1 cellular context compared by ENCODE assay signal in the genomic region with DNA sequence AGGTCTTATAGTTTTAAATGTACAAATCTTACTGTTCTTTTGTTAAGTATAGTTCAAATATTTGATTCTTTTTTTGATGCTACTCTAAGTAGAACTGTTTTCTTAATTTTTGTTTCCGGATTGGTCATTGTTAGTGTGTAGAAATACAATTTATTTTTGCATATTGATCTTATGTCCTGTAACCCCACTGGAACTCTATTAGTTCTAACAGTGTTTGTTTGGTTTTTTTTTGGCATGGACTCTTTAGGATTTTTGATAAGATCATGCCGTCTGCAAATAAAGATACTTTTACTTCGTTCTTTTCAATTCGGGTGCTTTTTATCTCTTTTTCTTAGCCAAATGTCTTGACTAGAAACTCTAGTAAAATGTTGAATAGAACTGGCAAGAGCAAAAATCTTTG.
TF ChIP-seq lines count a peak whose summit lies in the region.

No MANE protein-coding gene starts in this region.

TF ChIP-seq in HepG2, 621 proteins besides CTCF, POLR2A, EP300 and RAD21 (continued from another document):
- no peak for TF ChIP-seq MAZ (IDR thresholded peaks at IDR 0.05; ENCODE audit: borderline replicate concordance, low read depth, low read length)
- no peak for TF ChIP-seq MAZ (CRISPR knock-in tag; IDR thresholded peaks at IDR 0.05; ENCODE audit: low read depth)
- TF ChIP-seq, protein P1, sequence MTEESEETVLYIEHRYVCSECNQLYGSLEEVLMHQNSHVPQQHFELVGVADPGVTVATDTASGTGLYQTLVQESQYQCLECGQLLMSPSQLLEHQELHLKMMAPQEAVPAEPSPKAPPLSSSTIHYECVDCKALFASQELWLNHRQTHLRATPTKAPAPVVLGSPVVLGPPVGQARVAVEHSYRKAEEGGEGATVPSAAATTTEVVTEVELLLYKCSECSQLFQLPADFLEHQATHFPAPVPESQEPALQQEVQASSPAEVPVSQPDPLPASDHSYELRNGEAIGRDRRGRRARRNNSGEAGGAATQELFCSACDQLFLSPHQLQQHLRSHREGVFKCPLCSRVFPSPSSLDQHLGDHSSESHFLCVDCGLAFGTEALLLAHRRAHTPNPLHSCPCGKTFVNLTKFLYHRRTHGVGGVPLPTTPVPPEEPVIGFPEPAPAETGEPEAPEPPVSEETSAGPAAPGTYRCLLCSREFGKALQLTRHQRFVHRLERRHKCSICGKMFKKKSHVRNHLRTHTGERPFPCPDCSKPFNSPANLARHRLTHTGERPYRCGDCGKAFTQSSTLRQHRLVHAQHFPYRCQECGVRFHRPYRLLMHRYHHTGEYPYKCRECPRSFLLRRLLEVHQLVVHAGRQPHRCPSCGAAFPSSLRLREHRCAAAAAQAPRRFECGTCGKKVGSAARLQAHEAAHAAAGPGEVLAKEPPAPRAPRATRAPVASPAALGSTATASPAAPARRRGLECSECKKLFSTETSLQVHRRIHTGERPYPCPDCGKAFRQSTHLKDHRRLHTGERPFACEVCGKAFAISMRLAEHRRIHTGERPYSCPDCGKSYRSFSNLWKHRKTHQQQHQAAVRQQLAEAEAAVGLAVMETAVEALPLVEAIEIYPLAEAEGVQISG (CRISPR knock-in tag; IDR thresholded peaks at IDR 0.05): no peak
- no peak for TF ChIP-seq ZNF232 (CRISPR knock-in tag; IDR thresholded peaks at IDR 0.05; ENCODE audit: borderline replicate concordance)
- no peak for TF ChIP-seq SNAPC2 (CRISPR knock-in tag; IDR thresholded peaks at IDR 0.05)
- TF ChIP-seq, protein P2, sequence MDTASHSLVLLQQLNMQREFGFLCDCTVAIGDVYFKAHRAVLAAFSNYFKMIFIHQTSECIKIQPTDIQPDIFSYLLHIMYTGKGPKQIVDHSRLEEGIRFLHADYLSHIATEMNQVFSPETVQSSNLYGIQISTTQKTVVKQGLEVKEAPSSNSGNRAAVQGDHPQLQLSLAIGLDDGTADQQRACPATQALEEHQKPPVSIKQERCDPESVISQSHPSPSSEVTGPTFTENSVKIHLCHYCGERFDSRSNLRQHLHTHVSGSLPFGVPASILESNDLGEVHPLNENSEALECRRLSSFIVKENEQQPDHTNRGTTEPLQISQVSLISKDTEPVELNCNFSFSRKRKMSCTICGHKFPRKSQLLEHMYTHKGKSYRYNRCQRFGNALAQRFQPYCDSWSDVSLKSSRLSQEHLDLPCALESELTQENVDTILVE (CRISPR knock-in tag; IDR thresholded peaks at IDR 0.05): no peak
- no peak for TF ChIP-seq YY1 (IDR thresholded peaks at IDR 0.05; ENCODE audit: insufficient read depth, insufficient replicate concordance, low read depth, low read length)
- no peak for TF ChIP-seq ATF7 (IDR thresholded peaks at IDR 0.05)
- TF ChIP-seq ATF7 (CRISPR knock-in tag; IDR thresholded peaks at IDR 0.05): no peak
- TF ChIP-seq TARDBP (CRISPR knock-in tag; IDR thresholded peaks at IDR 0.05): no peak
- no peak for TF ChIP-seq NFYC (CRISPR knock-in tag; IDR thresholded peaks at IDR 0.05)
- TF ChIP-seq, protein P3, sequence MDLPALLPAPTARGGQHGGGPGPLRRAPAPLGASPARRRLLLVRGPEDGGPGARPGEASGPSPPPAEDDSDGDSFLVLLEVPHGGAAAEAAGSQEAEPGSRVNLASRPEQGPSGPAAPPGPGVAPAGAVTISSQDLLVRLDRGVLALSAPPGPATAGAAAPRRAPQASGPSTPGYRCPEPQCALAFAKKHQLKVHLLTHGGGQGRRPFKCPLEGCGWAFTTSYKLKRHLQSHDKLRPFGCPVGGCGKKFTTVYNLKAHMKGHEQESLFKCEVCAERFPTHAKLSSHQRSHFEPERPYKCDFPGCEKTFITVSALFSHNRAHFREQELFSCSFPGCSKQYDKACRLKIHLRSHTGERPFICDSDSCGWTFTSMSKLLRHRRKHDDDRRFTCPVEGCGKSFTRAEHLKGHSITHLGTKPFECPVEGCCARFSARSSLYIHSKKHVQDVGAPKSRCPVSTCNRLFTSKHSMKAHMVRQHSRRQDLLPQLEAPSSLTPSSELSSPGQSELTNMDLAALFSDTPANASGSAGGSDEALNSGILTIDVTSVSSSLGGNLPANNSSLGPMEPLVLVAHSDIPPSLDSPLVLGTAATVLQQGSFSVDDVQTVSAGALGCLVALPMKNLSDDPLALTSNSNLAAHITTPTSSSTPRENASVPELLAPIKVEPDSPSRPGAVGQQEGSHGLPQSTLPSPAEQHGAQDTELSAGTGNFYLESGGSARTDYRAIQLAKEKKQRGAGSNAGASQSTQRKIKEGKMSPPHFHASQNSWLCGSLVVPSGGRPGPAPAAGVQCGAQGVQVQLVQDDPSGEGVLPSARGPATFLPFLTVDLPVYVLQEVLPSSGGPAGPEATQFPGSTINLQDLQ (CRISPR knock-in tag; IDR thresholded peaks at IDR 0.05): no peak
